11 cellular contexts compared by ENCODE assay signal in the genomic region with DNA sequence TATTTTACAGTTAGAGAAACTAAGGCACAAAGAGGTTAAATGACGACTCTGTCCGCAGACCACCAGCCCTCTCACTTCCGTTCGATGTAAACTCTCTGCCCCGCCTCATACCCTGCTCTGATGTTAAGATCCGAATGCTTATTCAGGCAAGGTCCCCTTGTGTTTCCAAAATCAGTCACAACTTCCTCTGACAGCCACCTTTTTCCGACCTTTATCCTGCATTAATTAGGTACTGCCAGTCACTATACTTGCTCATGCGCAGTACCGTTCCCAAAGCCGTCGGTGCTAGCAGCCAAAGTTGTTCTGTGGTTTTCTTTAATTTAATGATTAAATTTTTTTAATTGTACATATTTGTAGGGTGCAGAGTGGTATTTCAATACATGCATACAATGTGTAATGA. TPM values are rescaled to one million over a fixed set of nuclear protein-coding genes. Genes with fewer than 3 reads are reported as not detected.
A peak's percentile ranks its signal among the peaks of the same experiment; 100 is the strongest.
DNase-seq lines count a peak whose midpoint lies in the region; ATAC-seq and TF ChIP-seq lines count a peak whose summit lies in the region.
"Not testable (repeated sequence)": the region's sequence is repeated elsewhere in the genome, so short reads cannot be mapped to it uniquely, and the experiment has no call there.
"Had no signal": no experiment of that assay in that cellular context is flagged by ENCODE, and none has a peak within 500 bp of the region (broad histone marks: within the 10 kb centered on the region; RNA-seq: fewer than 3 reads in every experiment).

No MANE protein-coding gene starts in this region.

- H3K4me1 ChIP-seq in iPS-20b (ENCODE audit: insufficient read depth, low read length); osteoblast (ENCODE audit: insufficient read depth, low read length): not testable (repeated sequence)

- DNase-seq in CD1c-positive myeloid dendritic cell (ENCODE audit: extremely low spot score) = peak; percentile 3
- peak; percentile 37 for DNase-seq in Jurkat, Clone E6-1 (ENCODE audit: low read depth, low spot score)
- not testable (repeated sequence) for DNase-seq in WTC11 (ENCODE audit: low spot score); osteoblast (ENCODE audit: insufficient read length, low spot score, missing footprints)
- DNase-seq in activated naive CD4-positive, alpha-beta T cell treated with Interleukin-2 at 50 U/mL for 16 hours = peak; percentile 40
- peak; percentile 11 for DNase-seq in dermis blood vessel endothelial cell
- DNase-seq in stimulated activated naive CD4-positive, alpha-beta T cell treated with Interleukin-2 at 50 U/mL for 16 hours (lab: John Stamatoyannopoulos, UW) = peak; percentile 29

- H3K36me3 ChIP-seq in iPS-20b (ENCODE audit: insufficient read depth, low read depth, low read length); osteoblast (ENCODE audit: insufficient read depth, low read length): not testable (repeated sequence)

- not testable (repeated sequence) for H3K36me3 Mint-ChIP-seq in WTC11

- peak overlapping the region; percentile 100; the same call in 1 of the 2 replicates for H3K9ac ChIP-seq in iPS-20b (ENCODE audit: low read depth, low read length)

- H4K20me1 ChIP-seq in osteoblast (ENCODE audit: insufficient read depth, low read length) = not testable (repeated sequence)

- peak overlapping the region; percentile 96 for H3K4me3 Mint-ChIP-seq in WTC11

- not testable (repeated sequence) for H3K27ac ChIP-seq in iPS-20b (ENCODE audit: low read length); osteoblast (ENCODE audit: low read depth, low read length)

- not testable (repeated sequence) for H3K4me1 Mint-ChIP-seq in WTC11

- H3K9me3 ChIP-seq in iPS-20b (ENCODE audit: insufficient read depth, low read depth, low read length); osteoblast (ENCODE audit: low read depth, low read length): not testable (repeated sequence)

- not testable (repeated sequence) for H3K79me2 ChIP-seq in osteoblast (ENCODE audit: insufficient read depth, low read length)

- not testable (repeated sequence) for H3K27me3 Mint-ChIP-seq in WTC11 (ENCODE audit: low read depth)

- peak overlapping the region; percentile 89 for H3K4me2 ChIP-seq in osteoblast (ENCODE audit: insufficient read depth, low read length)

- CTCF ChIA-PET in WTC11 (lab: Charles Lee) = interaction anchor here (1.4 kb wide), 1 partner anchor 213 kb away, joined by 6 read pairs; no protein-coding TSS in a partner anchor

- not testable (repeated sequence) for H3K27me3 ChIP-seq in iPS-20b (ENCODE audit: insufficient read depth, low read length); osteoblast (ENCODE audit: insufficient read depth, low read length)

- POLR2A ChIA-PET in WTC11 (lab: Charles Lee) = not testable (repeated sequence)

- H3K9me3 Mint-ChIP-seq in WTC11 = not testable (repeated sequence)

- not testable (repeated sequence) for TF ChIP-seq CTCF in WTC11 (IDR thresholded peaks at IDR 0.05); osteoblast (IDR thresholded peaks at IDR 0.05; ENCODE audit: extremely low read depth, low read depth, low read length)

- H2AFZ ChIP-seq in osteoblast (ENCODE audit: low read length) = not testable (repeated sequence)

- H3K4me3 ChIP-seq in Jurkat, Clone E6-1 (ENCODE audit: low read length) = peak overlapping the region; percentile 65
- H3K4me3 ChIP-seq in iPS-20b (ENCODE audit: low read length) = peak overlapping the region; percentile 96
- H3K4me3 ChIP-seq in osteoblast (ENCODE audit: insufficient read depth, low read length) = not testable (repeated sequence)

- not testable (repeated sequence) for H3K27ac Mint-ChIP-seq in WTC11

- ATAC-seq in WTC11 = not testable (repeated sequence)

RNA-seq across cellular contexts. Expression of a gene that starts 13.7 kb away (rescaled TPM):
- polyA plus RNA-seq in Jurkat, Clone E6-1 (2012; ENCODE audit: insufficient read depth, insufficient read length) = not detected
- total RNA-seq in WTC11 (2021) (not detected in 3 replicates), dermis blood vessel endothelial cell (not detected in 2 replicates), osteoblast (not detected in 2 replicates)
- total RNA-seq: pulmonary artery endothelial cell, uterus had no signal
- polyA plus RNA-seq: AG04450 had no signal

RNA-seq across cellular contexts. Expression of a gene that starts 16.7 kb away (rescaled TPM):
- 0.84 TPM for polyA plus RNA-seq in Jurkat, Clone E6-1 (2012; ENCODE audit: insufficient read depth, insufficient read length)
- total RNA-seq in WTC11 (2021) (6.2 to 8.6 TPM (median 8.1 TPM) in 3 replicates), dermis blood vessel endothelial cell (4.9 and 5.3 TPM in 2 replicates), osteoblast (4.1 and 4.3 TPM in 2 replicates)

RNA-seq across cellular contexts. Expression of a gene that starts 51.0 kb away (rescaled TPM):
- not detected for polyA plus RNA-seq in Jurkat, Clone E6-1 (2012; ENCODE audit: insufficient read depth, insufficient read length)
- total RNA-seq in WTC11 (2021) (1.3 to 2.1 TPM (median 1.9 TPM) in 3 replicates), dermis blood vessel endothelial cell (1.5 and 3.2 TPM in 2 replicates), osteoblast (0.72 and 2.1 TPM in 2 replicates)
